Comparison of ENCODE assay signal across 8 cellular contexts in genomic region chr15:79853492-79854328, GRCh38. TPM values are rescaled to one million over a fixed set of nuclear protein-coding genes. Genes with fewer than 3 reads are reported as not detected.
DNase-seq lines count a peak whose midpoint lies in the region; ATAC-seq, FAIRE-seq and TF ChIP-seq lines count a peak whose summit lies in the region.

No MANE protein-coding gene starts in this region.

- H3K4me3 ChIP-seq in WERI-Rb-1 (ENCODE audit: low read depth, low read length), result no peak overlapping the region
- H3K4me3 ChIP-seq in bronchial epithelial cell (ENCODE audit: low read depth, low read length), result no peak overlapping the region
- H3K4me3 ChIP-seq in kidney epithelial cell (ENCODE audit: low read depth, low read length), result no peak overlapping the region

- peak; percentile 91 for ATAC-seq in HG02884 (IDR thresholded peaks at IDR 0.05; ENCODE audit: unreplicated experiment)

- no peaks in the 10 kb centered on the region; the same call in 1 of the 2 replicates for H3K36me3 ChIP-seq in WERI-Rb-1
- H3K36me3 ChIP-seq in bronchial epithelial cell (ENCODE audit: control insufficient read depth, insufficient read depth, low read length), result no peaks in the 10 kb centered on the region
- H3K36me3 ChIP-seq in kidney epithelial cell (ENCODE audit: control insufficient read depth, insufficient read depth, low read length), result no peaks in the 10 kb centered on the region

- peak; percentile 88 for FAIRE-seq in bronchial epithelial cell (lab: Jason Lieb, UNC)

- no peaks in the 10 kb centered on the region for H3K9me3 ChIP-seq in WERI-Rb-1 (ENCODE audit: severe bottlenecking)

- DNase-seq in NCI-H524 (lab: John Stamatoyannopoulos, UW), result peak; percentile 43 to 77
- no peak for DNase-seq in NCI-H524 treated with DMSO at 0.1 percent for 48 hours (lab: John Stamatoyannopoulos, UW)
- DNase-seq in NCI-H2029 treated with DMSO at 0.1 percent for 48 hours (lab: John Stamatoyannopoulos, UW), result peak; percentile 1
- DNase-seq in WERI-Rb-1, result peak; percentile 72
- peak; percentile 92 for DNase-seq in bronchial epithelial cell (ENCODE audit: low read depth)
- DNase-seq in kidney epithelial cell (ENCODE audit: low read depth), result peak; percentile 50
- DNase-seq in stimulated activated CD4-positive, alpha-beta T cell treated with anti-CD3 and anti-CD28 coated beads, Interleukin-2, amount 100 ng/mL, for 48 hours, result peak; percentile 61 to 64

- TF ChIP-seq CTCF in WERI-Rb-1 (IDR thresholded peaks at IDR 0.05; ENCODE audit: low read depth, low read length) (peak; percentile 89), bronchial epithelial cell (IDR thresholded peaks at IDR 0.05; ENCODE audit: insufficient read depth, low read length, severe bottlenecking) (peak; percentile 92), kidney epithelial cell (IDR thresholded peaks at IDR 0.05; ENCODE audit: insufficient read depth, low read length, poor library complexity, severe bottlenecking) (peak; percentile 99)

- H3K27ac ChIP-seq in WERI-Rb-1, result no peak overlapping the region

- H3K27me3 ChIP-seq in WERI-Rb-1 (ENCODE audit: insufficient read depth, low read depth, severe bottlenecking), result no peaks in the 10 kb centered on the region
- no peaks in the 10 kb centered on the region for H3K27me3 ChIP-seq in bronchial epithelial cell (ENCODE audit: control insufficient read depth, insufficient read depth, low read length)
- H3K27me3 ChIP-seq in kidney epithelial cell (ENCODE audit: control insufficient read depth, insufficient read depth, low read length), result no peaks in the 10 kb centered on the region

RNA-seq across cellular contexts. Expression of gene MTHFS, which starts 43.1 kb away (rescaled TPM):
- total RNA-seq in bronchial epithelial cell (32.5 and 33.4 TPM in 2 replicates), kidney epithelial cell (17.8 and 36.5 TPM in 2 replicates)
